In genomic region chr10:29715296-29715695, GRCh38 we compare ENCODE assay signal across 21 cellular contexts.
DNase-seq lines count a peak whose midpoint lies in the region; ATAC-seq, FAIRE-seq and TF ChIP-seq lines count a peak whose summit lies in the region.
"Had no signal": no experiment of that assay in that cellular context is flagged by ENCODE, and none has a peak within 500 bp of the region (broad histone marks: within the 10 kb centered on the region; RNA-seq: fewer than 3 reads in every experiment).

No MANE protein-coding gene starts in this region.

- H3K9me3 ChIP-seq in right lobe of liver = peaks cover 0 to 4% (median 0%) of the 10 kb centered on the region in 4 donors
- H3K9me3 ChIP-seq in HepG2 (ENCODE audit: low read length) = peaks cover 12% of the 10 kb centered on the region
- peaks cover 0 to 2% of the 10 kb centered on the region in 2 donors for H3K9me3 ChIP-seq in esophagus (ENCODE audit: control insufficient read depth in 2 of 2, insufficient read depth in 1 of 2, low read depth in 1 of 2, low read length in 1 of 2)
- H3K9me3 ChIP-seq in suprapubic skin = no peaks in the 10 kb centered on the region

- CTCF ChIA-PET in HepG2 (lab: Yijun Ruan, JAX; ENCODE audit: low intra/inter-chr PET ratio, low total read pairs) = no interaction called here

- H3K36me3 ChIP-seq in right lobe of liver (no peaks in the 10 kb centered on the region), HepG2 (replicated peaks in 1 of 2; ENCODE audit: control insufficient read depth in 1 of 2, insufficient read depth in 2 of 2, low read length in 2 of 2) (no peaks in the 10 kb centered on the region), esophagus (ENCODE audit: control insufficient read depth in 2 of 2, insufficient read depth in 2 of 2, low read length in 1 of 2) (no peaks in the 10 kb centered on the region), suprapubic skin (no peaks in the 10 kb centered on the region)
- H3K36me3 ChIP-seq: lower lobe of right lung had no signal

- intact Hi-C loops in right lobe of liver (cut with DNase I) = no loop called here
- intact Hi-C loops in HepG2 (cut with micrococcal nuclease; ENCODE audit: unreplicated experiment) = no loop called here

- no peak for TF ChIP-seq RAD21 in HepG2 (CRISPR knock-in tag; IDR thresholded peaks at IDR 0.05)

- BruUV-seq in HepG2 (replicated peaks; lab: Mats Ljungman, UMichigan) = no TSS peak

- POLR2A ChIA-PET in HepG2 (lab: Yijun Ruan, JAX) = no interaction called here

- ATAC-seq in right lobe of liver = peak in 3 of 4 donors; percentile 42 to 47 (median 42)
- ATAC-seq in HepG2 = no peak
- no peak for ATAC-seq in GM18858 (IDR thresholded peaks at IDR 0.05; ENCODE audit: unreplicated experiment)
- ATAC-seq: activated CD8-positive, alpha-beta memory T cell treated with anti-CD3 and anti-CD28 coated beads, Interleukin-2, amount 10 ng/mL, durations not matched to agents 7 days and 5 days; lower lobe of right lung; stimulated activated memory B cell treated with anti-CD40 and anti-IgM and Interleukin-4, amounts not matched to agents 10 μg/mL and 1 μg/mL and 100 μg/mL, for 72 hours had no signal

- H3K4me1 ChIP-seq in right lobe of liver (no peaks in the 10 kb centered on the region), HepG2 (ENCODE audit: insufficient read depth, low read length) (peaks cover 21% of the 10 kb centered on the region; the same call in 1 of the 2 replicates), esophagus (ENCODE audit: control insufficient read depth in 2 of 2, insufficient read depth in 2 of 2, low read length in 1 of 2) (peaks cover 0 to 3% of the 10 kb centered on the region in 2 donors), suprapubic skin (peaks cover 15% of the 10 kb centered on the region)
- H3K4me1 ChIP-seq: lower lobe of right lung had no signal

- 75% methylated on average over 2 of the region's 2 CpGs for WGBS in right lobe of liver (ENCODE audit: insufficient coverage, low coverage, low lambda C conversion rate, missing lambda C conversion rate)
- WGBS in HepG2 (ENCODE audit: low lambda C conversion rate) = 96% methylated on average over 2 of the region's 2 CpGs
- 47 to 64% methylated on average over 2 of the region's 2 CpGs for WGBS in esophagus, 2 donors
- 88% methylated on average over 2 of the region's 2 CpGs for WGBS in suprapubic skin

- H3K9ac ChIP-seq in HepG2 (ENCODE audit: insufficient read depth, low read depth, low read length) = no peak overlapping the region

- DNase-seq in right lobe of liver = no peak
- DNase-seq in HepG2 (ENCODE audit: low spot score) = no peak
- peak; percentile 37 to 47 for DNase-seq in lung microvascular endothelial cell (ENCODE audit: low read depth in 2 of 2)
- no peak for DNase-seq in HPDE6-E6E7 (ENCODE audit: extremely low spot score)
- DNase-seq in suprapubic skin (ENCODE audit: low spot score in 2 of 2) = no peak
- DNase-seq in GM10266 (ENCODE audit: extremely low spot score) = no peak
- DNase-seq: activated CD4-positive, CD25-positive, alpha-beta regulatory T cell; activated CD8-positive, alpha-beta memory T cell treated with anti-CD3 and anti-CD28 coated beads, Interleukin-2, amount 10 ng/mL, durations not matched to agents 7 days and 5 days; activated naive CD4-positive, alpha-beta T cell treated with Interleukin-2 at 50 U/mL for 16 hours; Calu3; lower lobe of right lung; NCI-H1048; NCI-H1694 treated with DMSO at 0.1 percent for 48 hours; NCI-H446 had no signal

- H3K4me3 ChIP-seq in right lobe of liver = no peak overlapping the region
- H3K4me3 ChIP-seq in HepG2 (replicated peaks in 1 of 3; ENCODE audit: insufficient read depth in 1 of 3, low read depth in 2 of 3, low read length in 3 of 3) = no peak overlapping the region
- H3K4me3 ChIP-seq in esophagus (ENCODE audit: low read depth in 1 of 2, low read length in 2 of 2) = no peak overlapping the region
- no peak overlapping the region for H3K4me3 ChIP-seq in suprapubic skin
- H3K4me3 ChIP-seq: esophagus muscularis mucosa, lower lobe of right lung, SK-N-MC had no signal

- no peak for FAIRE-seq in HepG2 (lab: Jason Lieb, UNC)
- FAIRE-seq: frontal cortex, H1 had no signal

- no peak overlapping the region for H2AFZ ChIP-seq in HepG2 (ENCODE audit: low read length)

- TF ChIP-seq CTCF in right lobe of liver (IDR thresholded peaks at IDR 0.05) (no peak), HepG2 (CRISPR knock-in tag; IDR thresholded peaks at IDR 0.05) (no peak), suprapubic skin (IDR thresholded peaks at IDR 0.05) (no peak), GM10266 (IDR thresholded peaks at IDR 0.05; ENCODE audit: control insufficient read depth, insufficient read depth, low read depth, missing control alignments) (no peak)

- peaks cover 5% of the 10 kb centered on the region for H3K79me2 ChIP-seq in HepG2 (ENCODE audit: insufficient read depth, low read length)

- no peaks in the 10 kb centered on the region for H4K20me1 ChIP-seq in HepG2 (ENCODE audit: insufficient read depth, low read length)

- no peak overlapping the region for H3K27ac ChIP-seq in right lobe of liver
- no peak overlapping the region for H3K27ac ChIP-seq in HepG2 (ENCODE audit: extremely low read length, insufficient read depth, low read length)
- peak overlapping the region; percentile 49 to 78 for H3K27ac ChIP-seq in esophagus (ENCODE audit: low read depth in 2 of 2, low read length in 1 of 2)
- no peak overlapping the region for H3K27ac ChIP-seq in suprapubic skin
- H3K27ac ChIP-seq: lower lobe of right lung, SK-N-MC had no signal

- in situ Hi-C loops in HepG2 (cut with HindIII; ENCODE audit: extremely low pct_ligation_motif_present, low pct_unique_long_range_greater_than_20kb) = no loop called here

- H3K4me2 ChIP-seq in HepG2 (ENCODE audit: low read depth, low read length) = no peak overlapping the region

- H3K27me3 ChIP-seq in right lobe of liver = no peaks in the 10 kb centered on the region
- no peaks in the 10 kb centered on the region for H3K27me3 ChIP-seq in HepG2 (ENCODE audit: control insufficient read depth in 1 of 2, insufficient read depth in 2 of 2, low read length in 2 of 2)
- H3K27me3 ChIP-seq in esophagus (ENCODE audit: control insufficient read depth in 1 of 2, insufficient read depth in 2 of 2, low read length in 2 of 2) = no peaks in the 10 kb centered on the region
- no peaks in the 10 kb centered on the region for H3K27me3 ChIP-seq in suprapubic skin
- H3K27me3 ChIP-seq: esophagus muscularis mucosa had no signal

- no peak for TF ChIP-seq POLR2A in right lobe of liver (IDR thresholded peaks at IDR 0.05)
- no peak for TF ChIP-seq POLR2A in HepG2 (IDR thresholded peaks at IDR 0.05; ENCODE audit: insufficient read depth in 1 of 2, low read depth in 2 of 2, low read length in 2 of 2)
- no peak for TF ChIP-seq POLR2A in suprapubic skin (IDR thresholded peaks at IDR 0.05)

- no peak for TF ChIP-seq EP300 in HepG2 (IDR thresholded peaks at IDR 0.05; ENCODE audit: low read depth in 2 of 2, low read length in 2 of 2)
- TF ChIP-seq EP300 in HepG2 (CRISPR knock-in tag; IDR thresholded peaks at IDR 0.05; ENCODE audit: borderline replicate concordance) = no peak
- TF ChIP-seq EP300 in suprapubic skin (IDR thresholded peaks at IDR 0.05) = no peak

TF ChIP-seq in HepG2, 621 proteins besides CTCF, POLR2A, EP300 and RAD21 (continues in another document):
- TF ChIP-seq ETV5 (CRISPR knock-in tag; IDR thresholded peaks at IDR 0.05; ENCODE audit: borderline replicate concordance) = no peak
- TF ChIP-seq SPEN (CRISPR knock-in tag; IDR thresholded peaks at IDR 0.05; ENCODE audit: low read depth) = no peak
- no peak for TF ChIP-seq ZNF512B (CRISPR knock-in tag; IDR thresholded peaks at IDR 0.05; ENCODE audit: borderline replicate concordance)
- no peak for TF ChIP-seq ZBTB8A (CRISPR knock-in tag; IDR thresholded peaks at IDR 0.05; ENCODE audit: borderline replicate concordance, low read depth)
- TF ChIP-seq NCOA5 (CRISPR knock-in tag; IDR thresholded peaks at IDR 0.05) = no peak
- TF ChIP-seq ZNF350 (CRISPR knock-in tag; IDR thresholded peaks at IDR 0.05; ENCODE audit: borderline replicate concordance, low read depth) = no peak
- TF ChIP-seq NR0B2 (CRISPR knock-in tag; IDR thresholded peaks at IDR 0.05) = no peak

Comparison
In these comparisons a context has a peak if more than half of its experiments do, and no peak if none do; other contexts are left out.
1. ATAC-seq: peak in right lobe of liver (3 of 4); none in HepG2 (single experiment) and GM18858 (single experiment).
2. DNase-seq: peak in lung microvascular endothelial cell (2 of 2); none in right lobe of liver (0 of 3), HepG2 (single experiment), HPDE6-E6E7 (single experiment), suprapubic skin (0 of 2) and GM10266 (single experiment).
3. H3K27ac ChIP-seq: peak in esophagus (2 of 2); none in right lobe of liver (0 of 3), HepG2 (single experiment) and suprapubic skin (single experiment).